Comparison of ENCODE assay signal across 11 cellular contexts in the genomic region with DNA sequence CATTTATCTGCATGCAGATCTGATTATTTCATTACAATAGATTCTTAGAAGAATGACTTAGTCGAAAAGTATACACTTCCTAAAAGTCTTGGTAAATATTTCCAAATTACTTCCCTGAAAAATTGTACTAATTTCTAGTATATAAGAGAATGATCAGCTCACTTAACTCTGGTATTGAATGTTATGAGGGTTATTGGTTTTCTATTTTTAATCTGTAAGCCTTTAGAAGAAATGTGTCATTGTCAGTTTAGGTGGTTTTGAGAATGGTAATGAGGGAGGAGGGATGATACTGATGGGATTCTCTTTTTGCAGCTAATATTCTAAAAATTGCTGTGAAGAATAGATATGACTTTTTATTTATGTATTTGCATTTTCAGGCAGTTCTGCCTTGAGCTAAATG. TPM values are rescaled to one million over a fixed set of nuclear protein-coding genes. Genes with fewer than 3 reads are reported as not detected.
DNase-seq lines count a peak whose midpoint lies in the region; ATAC-seq lines count a peak whose summit lies in the region.
"Had no signal": no experiment of that assay in that cellular context is flagged by ENCODE, and none has a peak within 500 bp of the region (broad histone marks: within the 10 kb centered on the region; RNA-seq: fewer than 3 reads in every experiment).

No MANE protein-coding gene starts in this region.

- no peaks in the 10 kb centered on the region for H3K9me3 ChIP-seq in CD4-positive, CD25-positive, alpha-beta regulatory T cell (ENCODE audit: control insufficient read depth in 2 of 2, low read length in 2 of 2)
- H3K9me3 ChIP-seq in CD4-positive, alpha-beta memory T cell (ENCODE audit: control insufficient read depth in 1 of 2, low read length in 2 of 2): no peaks in the 10 kb centered on the region
- H3K9me3 ChIP-seq in naive thymus-derived CD4-positive, alpha-beta T cell (ENCODE audit: control insufficient read depth in 2 of 3, low read length in 3 of 3): no peaks in the 10 kb centered on the region
- H3K9me3 ChIP-seq: HAP-1 had no signal

- POLR2A ChIA-PET in CD4-positive, alpha-beta memory T cell (lab: Charles Lee; ENCODE audit: partially characterized antibody): interaction anchor here (0.8 kb wide), 1 partner anchor 24 kb away, joined by 3 read pairs; a partner anchor contains a TSS
- POLR2A ChIA-PET in naive thymus-derived CD4-positive, alpha-beta T cell (lab: Charles Lee): interaction anchor here (1.0 kb wide), 1 partner anchor 24 kb away, joined by 3 read pairs; a partner anchor contains a TSS

- no peak overlapping the region for H3K4me3 Mint-ChIP-seq in activated T-cell treated with anti-CD3 and anti-CD28 coated beads, Interleukin-2, amount 50 U/mL, for 24 hours
- no peak overlapping the region for H3K4me3 Mint-ChIP-seq in activated T-cell treated with anti-CD3 and anti-CD28 coated beads, Interleukin-2, amount 50 U/mL, for 4 hours
- H3K4me3 Mint-ChIP-seq in CD4-positive, CD25-positive, alpha-beta regulatory T cell: no peak overlapping the region
- H3K4me3 Mint-ChIP-seq in CD4-positive, alpha-beta memory T cell: no peak overlapping the region
- H3K4me3 Mint-ChIP-seq in naive thymus-derived CD4-positive, alpha-beta T cell: peak overlapping the region in 1 of 10 donors; percentile 12
- H3K4me3 Mint-ChIP-seq: B cell had no signal

- H3K9me3 Mint-ChIP-seq in activated T-cell treated with anti-CD3 and anti-CD28 coated beads, Interleukin-2, amount 50 U/mL, for 24 hours: no peaks in the 10 kb centered on the region
- H3K9me3 Mint-ChIP-seq in activated T-cell treated with anti-CD3 and anti-CD28 coated beads, Interleukin-2, amount 50 U/mL, for 4 hours: no peaks in the 10 kb centered on the region
- H3K9me3 Mint-ChIP-seq in CD4-positive, CD25-positive, alpha-beta regulatory T cell: no peaks in the 10 kb centered on the region
- H3K9me3 Mint-ChIP-seq in CD4-positive, alpha-beta memory T cell: no peaks in the 10 kb centered on the region
- no peaks in the 10 kb centered on the region for H3K9me3 Mint-ChIP-seq in naive thymus-derived CD4-positive, alpha-beta T cell

- peak overlapping the region; percentile 67 for H3K27ac Mint-ChIP-seq in activated T-cell treated with anti-CD3 and anti-CD28 coated beads, Interleukin-2, amount 50 U/mL, for 24 hours
- H3K27ac Mint-ChIP-seq in CD4-positive, CD25-positive, alpha-beta regulatory T cell: peak overlapping the region; percentile 2 to 61 (median 26)
- H3K27ac Mint-ChIP-seq in CD4-positive, alpha-beta memory T cell: peak overlapping the region in 5 of 7 donors; percentile 13 to 69 (median 26)
- H3K27ac Mint-ChIP-seq in naive thymus-derived CD4-positive, alpha-beta T cell: peak overlapping the region in 6 of 9 donors; percentile 4 to 73 (median 22)
- H3K27ac Mint-ChIP-seq: B cell had no signal

- peaks cover 83% of the 10 kb centered on the region for H3K36me3 ChIP-seq in CD4-positive, CD25-positive, alpha-beta regulatory T cell (ENCODE audit: control insufficient read depth, insufficient read depth, low read length)
- peaks cover 51% of the 10 kb centered on the region for H3K36me3 ChIP-seq in CD4-positive, alpha-beta memory T cell (ENCODE audit: insufficient read depth, low read length)
- H3K36me3 ChIP-seq in naive thymus-derived CD4-positive, alpha-beta T cell (ENCODE audit: control insufficient read depth in 2 of 3, insufficient read depth in 3 of 3, low read length in 3 of 3): peaks cover 11 to 53% (median 14%) of the 10 kb centered on the region in 3 experiments

- no peak for DNase-seq in activated T-cell treated with anti-CD3 and anti-CD28 coated beads, Interleukin-2, amount 50 U/mL, for 24 hours
- no peak for DNase-seq in activated T-cell treated with anti-CD3 and anti-CD28 coated beads, Interleukin-2, amount 50 U/mL, for 4 hours
- no peak for DNase-seq in CD4-positive, CD25-positive, alpha-beta regulatory T cell
- DNase-seq in CD4-positive, alpha-beta memory T cell: no peak
- no peak for DNase-seq in naive thymus-derived CD4-positive, alpha-beta T cell
- DNase-seq in NCI-H128 (lab: John Stamatoyannopoulos, UW; ENCODE audit: unreplicated experiment): no peak
- no peak for DNase-seq in DMS53 (lab: John Stamatoyannopoulos, UW)
- DNase-seq: C1 segment of cervical spinal cord had no signal

- ATAC-seq in activated T-cell treated with anti-CD3 and anti-CD28 coated beads, Interleukin-2, amount 50 U/mL, for 4 hours: no peak
- no peak for ATAC-seq in CD4-positive, CD25-positive, alpha-beta regulatory T cell (ENCODE audit: low read depth in 2 of 2)
- no peak for ATAC-seq in naive thymus-derived CD4-positive, alpha-beta T cell
- ATAC-seq: HepG2 had no signal

- no peak overlapping the region for H3K27ac ChIP-seq in CD4-positive, CD25-positive, alpha-beta regulatory T cell (ENCODE audit: insufficient read depth, low read length, poor library complexity, severe bottlenecking)
- no peak overlapping the region for H3K27ac ChIP-seq in CD4-positive, alpha-beta memory T cell (ENCODE audit: low read depth, low read length)
- no peak overlapping the region for H3K27ac ChIP-seq in naive thymus-derived CD4-positive, alpha-beta T cell (ENCODE audit: low read depth, low read length)

- peaks cover 2% of the 10 kb centered on the region for H3K4me1 ChIP-seq in CD4-positive, CD25-positive, alpha-beta regulatory T cell (ENCODE audit: control insufficient read depth, insufficient read depth, low read length, poor library complexity, severe bottlenecking)
- H3K4me1 ChIP-seq in CD4-positive, alpha-beta memory T cell (ENCODE audit: insufficient read depth, low read length): peaks cover 13% of the 10 kb centered on the region
- H3K4me1 ChIP-seq in naive thymus-derived CD4-positive, alpha-beta T cell (ENCODE audit: control insufficient read depth in 2 of 2, insufficient read depth in 2 of 2, low read length in 2 of 2): no peaks in the 10 kb centered on the region
- H3K4me1 ChIP-seq: HAP-1 had no signal

- H3K4me1 Mint-ChIP-seq in activated T-cell treated with anti-CD3 and anti-CD28 coated beads, Interleukin-2, amount 50 U/mL, for 24 hours (ENCODE audit: low read depth): peaks cover 30% of the 10 kb centered on the region
- peaks cover 22% of the 10 kb centered on the region for H3K4me1 Mint-ChIP-seq in activated T-cell treated with anti-CD3 and anti-CD28 coated beads, Interleukin-2, amount 50 U/mL, for 4 hours (ENCODE audit: low read depth)
- H3K4me1 Mint-ChIP-seq in CD4-positive, CD25-positive, alpha-beta regulatory T cell: peaks cover 23 to 50% (median 34%) of the 10 kb centered on the region in 4 donors
- H3K4me1 Mint-ChIP-seq in CD4-positive, alpha-beta memory T cell: peaks cover 16 to 28% (median 20%) of the 10 kb centered on the region in 4 donors
- H3K4me1 Mint-ChIP-seq in naive thymus-derived CD4-positive, alpha-beta T cell: peaks cover 7 to 41% (median 31%) of the 10 kb centered on the region in 7 donors

- no peaks in the 10 kb centered on the region for H3K27me3 Mint-ChIP-seq in activated T-cell treated with anti-CD3 and anti-CD28 coated beads, Interleukin-2, amount 50 U/mL, for 24 hours
- H3K27me3 Mint-ChIP-seq in activated T-cell treated with anti-CD3 and anti-CD28 coated beads, Interleukin-2, amount 50 U/mL, for 4 hours (ENCODE audit: low read depth): no peaks in the 10 kb centered on the region
- no peaks in the 10 kb centered on the region for H3K27me3 Mint-ChIP-seq in CD4-positive, CD25-positive, alpha-beta regulatory T cell
- H3K27me3 Mint-ChIP-seq in CD4-positive, alpha-beta memory T cell: no peaks in the 10 kb centered on the region
- no peaks in the 10 kb centered on the region for H3K27me3 Mint-ChIP-seq in naive thymus-derived CD4-positive, alpha-beta T cell
- H3K27me3 Mint-ChIP-seq: B cell had no signal

- intact Hi-C loops in CD4-positive, alpha-beta memory T cell (cut with micrococcal nuclease): no loop called here
- intact Hi-C loops in naive thymus-derived CD4-positive, alpha-beta T cell (cut with micrococcal nuclease): no loop called here

- peaks cover 94% of the 10 kb centered on the region for H3K36me3 Mint-ChIP-seq in activated T-cell treated with anti-CD3 and anti-CD28 coated beads, Interleukin-2, amount 50 U/mL, for 24 hours (ENCODE audit: low read depth)
- H3K36me3 Mint-ChIP-seq in activated T-cell treated with anti-CD3 and anti-CD28 coated beads, Interleukin-2, amount 50 U/mL, for 4 hours (ENCODE audit: insufficient read depth): peaks cover 42% of the 10 kb centered on the region
- H3K36me3 Mint-ChIP-seq in CD4-positive, CD25-positive, alpha-beta regulatory T cell: peaks cover 47% of the 10 kb centered on the region
- H3K36me3 Mint-ChIP-seq in CD4-positive, alpha-beta memory T cell: peaks cover 57 to 70% of the 10 kb centered on the region in 2 donors
- peaks cover 5 to 63% (median 36%) of the 10 kb centered on the region in 5 donors for H3K36me3 Mint-ChIP-seq in naive thymus-derived CD4-positive, alpha-beta T cell

- H3K4me3 ChIP-seq in CD4-positive, CD25-positive, alpha-beta regulatory T cell (ENCODE audit: low read depth, low read length): no peak overlapping the region
- H3K4me3 ChIP-seq in CD4-positive, alpha-beta memory T cell (ENCODE audit: low read length in 2 of 2): no peak overlapping the region
- H3K4me3 ChIP-seq in naive thymus-derived CD4-positive, alpha-beta T cell (ENCODE audit: low read length): no peak overlapping the region
- H3K4me3 ChIP-seq: HAP-1 had no signal

- H3K27me3 ChIP-seq in CD4-positive, CD25-positive, alpha-beta regulatory T cell (ENCODE audit: control insufficient read depth, insufficient read depth, low read length): no peaks in the 10 kb centered on the region
- no peaks in the 10 kb centered on the region for H3K27me3 ChIP-seq in CD4-positive, alpha-beta memory T cell (ENCODE audit: insufficient read depth, low read length)
- no peaks in the 10 kb centered on the region for H3K27me3 ChIP-seq in naive thymus-derived CD4-positive, alpha-beta T cell (ENCODE audit: control insufficient read depth in 2 of 2, insufficient read depth in 2 of 2, low read length in 2 of 2)

- CTCF ChIA-PET in CD4-positive, alpha-beta memory T cell (lab: Charles Lee; ENCODE audit: partially characterized antibody): no interaction called here
- CTCF ChIA-PET in naive thymus-derived CD4-positive, alpha-beta T cell (lab: Charles Lee): no interaction called here

RNA-seq across cellular contexts. Expression of a gene that starts 23.9 kb away (rescaled TPM):
- total RNA-seq in activated T-cell treated with anti-CD3 and anti-CD28 coated beads, Interleukin-2, amount 50 U/mL, for 4 hours: 10 to 100 TPM; 23.5 to 28.1 (median 23.8) TPM
- total RNA-seq in CD4-positive, CD25-positive, alpha-beta regulatory T cell: 22.7 TPM
- 10 to 100 TPM; 25.1 to 36.0 (median 30.5) TPM for polyA plus RNA-seq in CD4-positive, CD25-positive, alpha-beta regulatory T cell
- total RNA-seq in CD4-positive, alpha-beta memory T cell: 10 to 100 TPM; 20.2 to 21.8 TPM
- polyA plus RNA-seq in CD4-positive, alpha-beta memory T cell: 10 to 100 TPM; 30.0 to 50.6 TPM
- total RNA-seq in naive thymus-derived CD4-positive, alpha-beta T cell: 10 to 100 TPM; 16.1 to 22.5 (median 17.9) TPM
- 10 to 100 TPM; 18.6 to 39.6 TPM for polyA plus RNA-seq in naive thymus-derived CD4-positive, alpha-beta T cell

RNA-seq across cellular contexts. Expression of a gene that starts 39.6 kb away (rescaled TPM):
- total RNA-seq in activated T-cell treated with anti-CD3 and anti-CD28 coated beads, Interleukin-2, amount 50 U/mL, for 4 hours: 100 to 1,000 TPM; 452 to 521 (median 492) TPM
- 90.4 TPM for total RNA-seq in CD4-positive, CD25-positive, alpha-beta regulatory T cell
- polyA plus RNA-seq in CD4-positive, CD25-positive, alpha-beta regulatory T cell: 100 to 1,000 TPM; 110 to 133 (median 121) TPM
- total RNA-seq in CD4-positive, alpha-beta memory T cell: 10 to 100 TPM; 52.4 to 65.1 TPM
- 100 to 1,000 TPM; 134 to 145 TPM for polyA plus RNA-seq in CD4-positive, alpha-beta memory T cell
- total RNA-seq in naive thymus-derived CD4-positive, alpha-beta T cell: 100 to 1,000 TPM in 1 of 5 experiments, 10 to 100 TPM in 4; 46.3 to 127 (median 52.2) TPM
- polyA plus RNA-seq in naive thymus-derived CD4-positive, alpha-beta T cell: 100 to 1,000 TPM; 134 to 137 TPM

RNA-seq across cellular contexts. Expression of a gene that starts 40.1 kb away (rescaled TPM):
- 1,000 to 10,000 TPM; 1,165 to 1,393 (median 1,366) TPM for total RNA-seq in activated T-cell treated with anti-CD3 and anti-CD28 coated beads, Interleukin-2, amount 50 U/mL, for 4 hours
- 183 TPM for total RNA-seq in CD4-positive, CD25-positive, alpha-beta regulatory T cell
- 100 to 1,000 TPM in 1 of 4 donors, 10 to 100 TPM in 3; 81.1 to 108 (median 93.2) TPM for polyA plus RNA-seq in CD4-positive, CD25-positive, alpha-beta regulatory T cell
- 100 to 1,000 TPM; 129 to 132 TPM for total RNA-seq in CD4-positive, alpha-beta memory T cell
- 100 to 1,000 TPM; 111 to 116 TPM for polyA plus RNA-seq in CD4-positive, alpha-beta memory T cell
- total RNA-seq in naive thymus-derived CD4-positive, alpha-beta T cell: 100 to 1,000 TPM; 127 to 276 (median 137) TPM
- 100 to 1,000 TPM; 103 to 116 TPM for polyA plus RNA-seq in naive thymus-derived CD4-positive, alpha-beta T cell
